24 cellular contexts compared by ENCODE assay signal in the genomic region with DNA sequence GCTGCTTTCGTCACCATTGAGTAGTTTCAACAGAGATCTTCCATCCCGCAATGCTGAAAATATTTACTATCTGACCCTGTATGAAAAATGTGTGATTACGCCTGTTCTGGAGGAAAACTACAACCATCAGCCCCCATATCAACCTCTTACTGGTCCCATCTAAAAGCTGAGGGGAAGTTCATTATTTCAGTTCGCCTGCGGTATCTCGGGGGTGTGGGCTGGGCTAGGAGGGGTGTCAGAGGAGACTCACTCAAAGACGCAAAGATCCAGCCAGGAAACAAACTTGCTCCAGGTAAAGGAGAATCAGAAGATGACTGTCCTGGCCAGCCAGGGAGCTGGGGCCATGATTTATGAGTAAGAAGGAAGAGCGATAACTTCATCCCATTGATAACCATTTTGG. TPM values are rescaled to one million over a fixed set of nuclear protein-coding genes. Genes with fewer than 3 reads are reported as not detected.
DNase-seq lines count a peak whose midpoint lies in the region; ATAC-seq, FAIRE-seq and TF ChIP-seq lines count a peak whose summit lies in the region.
"Had no signal": no experiment of that assay in that cellular context is flagged by ENCODE, and none has a peak within 500 bp of the region (broad histone marks: within the 10 kb centered on the region; RNA-seq: fewer than 3 reads in every experiment).

No MANE protein-coding gene starts in this region.

- no peak overlapping the region for H3K4me2 ChIP-seq in GM23338

- H3K27me3 ChIP-seq in RWPE2 (ENCODE audit: insufficient read depth, poor library complexity, severe bottlenecking) (no peaks in the 10 kb centered on the region), esophagus muscularis mucosa (no peaks in the 10 kb centered on the region), spleen (replicated peaks in 1 of 7) (no peaks in the 10 kb centered on the region), small intestine (ENCODE audit: control insufficient read depth in 2 of 2, insufficient read depth in 2 of 2, low read length in 2 of 2) (no peaks in the 10 kb centered on the region), GM23338 (ENCODE audit: insufficient read depth) (no peaks in the 10 kb centered on the region)
- H3K27me3 ChIP-seq: BE2C had no signal

- peaks cover 2% of the 10 kb centered on the region for H3K27me3 Mint-ChIP-seq in GM23338 (ENCODE audit: insufficient read depth, low read depth, poor library complexity)
- H3K27me3 Mint-ChIP-seq: CD4-positive, CD25-positive, alpha-beta regulatory T cell; IgD-negative memory B cell had no signal

- H3K4me3 ChIP-seq in RWPE2 (ENCODE audit: severe bottlenecking) (no peak overlapping the region), esophagus muscularis mucosa (no peak overlapping the region), spleen (no peak overlapping the region), small intestine (ENCODE audit: low read depth in 1 of 2, low read length in 2 of 2) (no peak overlapping the region), GM23338 (no peak overlapping the region)
- H3K4me3 ChIP-seq: GM23248 had no signal

- no peaks in the 10 kb centered on the region for H3F3A ChIP-seq in GM23338 (replicated peaks; ENCODE audit: low read depth)

- H3K36me3 ChIP-seq in RWPE2 (ENCODE audit: low read depth) = no peaks in the 10 kb centered on the region
- H3K36me3 ChIP-seq in esophagus muscularis mucosa = no peaks in the 10 kb centered on the region
- H3K36me3 ChIP-seq in spleen = no peaks in the 10 kb centered on the region
- H3K36me3 ChIP-seq in small intestine (ENCODE audit: control insufficient read depth in 2 of 2, insufficient read depth in 2 of 2, low read length in 2 of 2) = no peaks in the 10 kb centered on the region
- no peaks in the 10 kb centered on the region for H3K36me3 ChIP-seq in GM23338 (ENCODE audit: insufficient read depth)
- H3K36me3 ChIP-seq: BE2C had no signal

- no peak for TF ChIP-seq EP300 in esophagus muscularis mucosa (IDR thresholded peaks at IDR 0.05)

- peak; percentile 31 for DNase-seq in RWPE2 (ENCODE audit: low spot score)
- DNase-seq in esophagus muscularis mucosa (ENCODE audit: extremely low spot score) = peak; percentile 60
- DNase-seq in mesenteric fat pad (ENCODE audit: low spot score) = peak; percentile 16
- DNase-seq in spleen = peak; percentile 20
- no peak for DNase-seq in small intestine
- no peak for DNase-seq in GM23338 (ENCODE audit: low spot score)
- DNase-seq: ACHN; BE2C; C1 segment of cervical spinal cord; CD4-positive, CD25-positive, alpha-beta regulatory T cell; CD8-positive, alpha-beta memory T cell; GM23248; HFFc6 had no signal

- intact Hi-C loops in esophagus muscularis mucosa (cut with DNase I) = no loop called here
- intact Hi-C loops in spleen (cut with DNase I; ENCODE audit: low total_unique reads) = no loop called here

- TF ChIP-seq CTCF in RWPE2 (IDR thresholded peaks at IDR 0.05; ENCODE audit: poor library complexity, severe bottlenecking) (no peak), esophagus muscularis mucosa (IDR thresholded peaks at IDR 0.05) (no peak), spleen (IDR thresholded peaks at IDR 0.05 in 8 of 11, conservative IDR thresholded peaks at IDR 0.05 in 3 of 11) (no peak), GM23338 (conservative IDR thresholded peaks at IDR 0.05; ENCODE audit: low read depth in 2 of 2) (no peak)

- no peak overlapping the region for H3K27ac Mint-ChIP-seq in GM23338
- H3K27ac Mint-ChIP-seq: CD4-positive, CD25-positive, alpha-beta regulatory T cell; HFFc6; IgD-negative memory B cell had no signal

- no peak overlapping the region for H3K27ac ChIP-seq in RWPE2 (ENCODE audit: poor library complexity, severe bottlenecking)
- H3K27ac ChIP-seq in esophagus muscularis mucosa (replicated peaks in 1 of 4) = no peak overlapping the region
- no peak overlapping the region for H3K27ac ChIP-seq in spleen
- H3K27ac ChIP-seq in small intestine (ENCODE audit: low read depth in 1 of 2, low read length in 1 of 2) = no peak overlapping the region
- H3K27ac ChIP-seq in GM23338 (ENCODE audit: low read depth) = no peak overlapping the region
- H3K27ac ChIP-seq: GM23248 had no signal

- ATAC-seq in RWPE2 (ENCODE audit: low read depth) = no peak
- ATAC-seq in GM18909 (IDR thresholded peaks at IDR 0.05; ENCODE audit: poor library complexity, unreplicated experiment) = no peak
- no peak for ATAC-seq in HG03135 (IDR thresholded peaks at IDR 0.05; ENCODE audit: unreplicated experiment)
- ATAC-seq in GM23338 = no peak
- ATAC-seq: HCT116 had no signal

- no peaks in the 10 kb centered on the region for H3K4me1 Mint-ChIP-seq in GM23338
- H3K4me1 Mint-ChIP-seq: CD8-positive, alpha-beta memory T cell had no signal

- no peaks in the 10 kb centered on the region for H3K79me2 ChIP-seq in GM23338 (replicated peaks; ENCODE audit: insufficient read depth)

- peaks cover 3% of the 10 kb centered on the region for H3K9me3 Mint-ChIP-seq in GM23338
- H3K9me3 Mint-ChIP-seq: CD4-positive, CD25-positive, alpha-beta regulatory T cell; IgD-negative memory B cell had no signal

- H2AFZ ChIP-seq in GM23338 = no peak overlapping the region
- H2AFZ ChIP-seq: GM23248 had no signal

- no peaks in the 10 kb centered on the region for H3K4me1 ChIP-seq in RWPE2 (ENCODE audit: insufficient read depth, poor library complexity, severe bottlenecking)
- no peaks in the 10 kb centered on the region for H3K4me1 ChIP-seq in esophagus muscularis mucosa
- no peaks in the 10 kb centered on the region for H3K4me1 ChIP-seq in spleen
- H3K4me1 ChIP-seq in small intestine (ENCODE audit: control insufficient read depth in 2 of 2, insufficient read depth in 1 of 2, low read depth in 1 of 2, low read length in 1 of 2) = no peaks in the 10 kb centered on the region
- H3K4me1 ChIP-seq in GM23338 (ENCODE audit: insufficient read depth) = no peaks in the 10 kb centered on the region
- H3K4me1 ChIP-seq: BE2C, Caco-2 had no signal

- TF ChIP-seq POLR2A in esophagus muscularis mucosa (IDR thresholded peaks at IDR 0.05; ENCODE audit: low read depth) (no peak), spleen (IDR thresholded peaks at IDR 0.05) (no peak)

- H4K20me1 ChIP-seq in GM23338 (replicated peaks; ENCODE audit: insufficient read depth) = no peaks in the 10 kb centered on the region

- whole genome bisulfite sequencing in esophagus muscularis mucosa = 96% methylated on average over 8 of the region's 8 CpGs
- WGBS in spleen, 5 donors = 95 to 96% (median 96%) methylated on average over 8 of the region's 8 CpGs
- WGBS in small intestine, 3 donors = 96 to 99% (median 98%) methylated on average over 8 of the region's 8 CpGs

- no peak overlapping the region for H3K4me3 Mint-ChIP-seq in GM23338
- H3K4me3 Mint-ChIP-seq: CD4-positive, CD25-positive, alpha-beta regulatory T cell; CD8-positive, alpha-beta memory T cell; HFFc6 had no signal

- no peaks in the 10 kb centered on the region for H3K36me3 Mint-ChIP-seq in GM23338 (ENCODE audit: low read depth)

- FAIRE-seq in small intestine (lab: Jason Lieb, UNC) = no peak
- FAIRE-seq: A204.1, D721Med, G401.6, GM12891, H54, HTR-8/SVneo had no signal

- H3K9me3 ChIP-seq in RWPE2 (ENCODE audit: severe bottlenecking) (no peaks in the 10 kb centered on the region), esophagus muscularis mucosa (no peaks in the 10 kb centered on the region), spleen (no peaks in the 10 kb centered on the region), small intestine (ENCODE audit: control insufficient read depth, low read depth) (no peaks in the 10 kb centered on the region)
- H3K9me3 ChIP-seq: BE2C, Caco-2 had no signal

- H3K9me2 ChIP-seq in GM23338 (ENCODE audit: insufficient read depth) = no peaks in the 10 kb centered on the region

TF ChIP-seq in GM23338, 12 proteins besides CTCF, POLR2A, EP300 and RAD21 (continues in another document):
- TF ChIP-seq CREB1 (CRISPR knock-in tag; IDR thresholded peaks at IDR 0.05; ENCODE audit: low read depth) (no peak), ZNF331 (CRISPR knock-in tag; IDR thresholded peaks at IDR 0.05; ENCODE audit: low read depth) (no peak), NANOG (IDR thresholded peaks at IDR 0.05; ENCODE audit: borderline replicate concordance) (no peak), EZH2 (IDR thresholded peaks at IDR 0.05; ENCODE audit: low read depth, unreplicated experiment) (no peak), REST (IDR thresholded peaks at IDR 0.05; ENCODE audit: unreplicated experiment) (no peak), STAT1 (IDR thresholded peaks at IDR 0.05; ENCODE audit: unreplicated experiment) (no peak)

RNA-seq across cellular contexts. Expression of gene CACNG1, which starts 13.7 kb away (rescaled TPM):
- not detected for total RNA-seq in esophagus muscularis mucosa
- total RNA-seq in mesenteric fat pad = not detected
- not detected for total RNA-seq in spleen
- not detected for polyA plus RNA-seq in spleen
- not detected for polyA plus RNA-seq in small intestine
- not detected in 2 replicates for total RNA-seq in GM23338 (2014; rRNA removed; shearing (Covaris generic))
- not detected in 2 replicates for polyA plus RNA-seq in GM23338 (2016; fragmentation: Nextera tagmentation; extraction: Ambion mirVana)
- total RNA-seq: Caco-2; CD4-positive, CD25-positive, alpha-beta regulatory T cell; CD8-positive, alpha-beta memory T cell; GM23248; HFFc6 had no signal
- polyA plus RNA-seq: CD4-positive, CD25-positive, alpha-beta regulatory T cell; CD8-positive, alpha-beta memory T cell; GM23248; IgD-negative memory B cell had no signal

Comparison
In these comparisons a context has a peak if more than half of its experiments do, and no peak if none do; other contexts are left out.
1. DNase-seq: peak in RWPE2 (single experiment), esophagus muscularis mucosa (single experiment), mesenteric fat pad (single experiment) and spleen (single experiment); none in small intestine (single experiment) and GM23338 (single experiment).